1 cellular context compared by ENCODE assay signal in genomic region chr6:43276180-43277082, GRCh38.
TF ChIP-seq lines count a peak whose summit lies in the region.

No MANE protein-coding gene starts in this region.

TF ChIP-seq in GM12878, 131 proteins besides CTCF, POLR2A, EP300 and RAD21 (continues in another document):
- no peak for TF ChIP-seq PAX8 (IDR thresholded peaks at IDR 0.05)
- TF ChIP-seq LARP7 (IDR thresholded peaks at IDR 0.05), result no peak
- no peak for TF ChIP-seq CHD1 (IDR thresholded peaks at IDR 0.05; ENCODE audit: low read depth, low read length)
- TF ChIP-seq RUNX3 (IDR thresholded peaks at IDR 0.05; ENCODE audit: low read length), result peak; percentile 80
- no peak for TF ChIP-seq POLR2AphosphoS5 (IDR thresholded peaks at IDR 0.05; ENCODE audit: low read length)
- no peak for TF ChIP-seq RAD51 (IDR thresholded peaks at IDR 0.05)
- TF ChIP-seq BHLHE40 (IDR thresholded peaks at IDR 0.05; ENCODE audit: borderline replicate concordance in 1 of 2, low read depth in 2 of 2, low read length in 1 of 2), result peak; percentile 29 to 66; a peak in 3 of 4 replicates
- 0 out of 2 replicates have a peak, but pooled peaks have one; percentile 5 for TF ChIP-seq SMC3 (IDR thresholded peaks at IDR 0.05; ENCODE audit: borderline replicate concordance, low read length)
- 0 out of 2 replicates have a peak, but pooled peaks have one; percentile 54 for TF ChIP-seq PAX5 (IDR thresholded peaks at IDR 0.05; ENCODE audit: borderline replicate concordance, low read depth, low read length)
- no peak for TF ChIP-seq SREBF1 (IDR thresholded peaks at IDR 0.05; ENCODE audit: low read length)
- no peak for TF ChIP-seq MYC (IDR thresholded peaks at IDR 0.05; ENCODE audit: insufficient read depth, insufficient read length, insufficient replicate concordance, low read length, severe bottlenecking)
- peak; percentile 51; the same call in 1 of the 2 replicates for TF ChIP-seq ZNF384 (IDR thresholded peaks at IDR 0.05; ENCODE audit: borderline replicate concordance, low read depth, low read length)
- TF ChIP-seq CUX1 (IDR thresholded peaks at IDR 0.05; ENCODE audit: insufficient replicate concordance, low read depth, low read length), result no peak
- no peak for TF ChIP-seq WRNIP1 (IDR thresholded peaks at IDR 0.05; ENCODE audit: borderline replicate concordance, low read depth, low read length)
- peak; percentile 56 for TF ChIP-seq IKZF1 (conservative IDR thresholded peaks at IDR 0.05)
- TF ChIP-seq SPI1 (IDR thresholded peaks at IDR 0.05; ENCODE audit: borderline replicate concordance, insufficient read depth, low read depth, low read length), result no peak
- 0 out of 2 replicates have a peak, but pooled peaks have one; percentile 32 for TF ChIP-seq DPF2 (IDR thresholded peaks at IDR 0.05)
- TF ChIP-seq ASH2L (IDR thresholded peaks at IDR 0.05; ENCODE audit: borderline replicate concordance, low read depth), result no peak
- no peak for TF ChIP-seq CREB1 (IDR thresholded peaks at IDR 0.05; ENCODE audit: low read depth)
- TF ChIP-seq IKZF2 (IDR thresholded peaks at IDR 0.05), result peak; percentile 18 to 38; a peak in 1 of 4 replicates
- TF ChIP-seq ZNF592 (IDR thresholded peaks at IDR 0.05), result no peak
- no peak for TF ChIP-seq ZBED1 (IDR thresholded peaks at IDR 0.05; ENCODE audit: borderline replicate concordance)
- TF ChIP-seq KDM1A (IDR thresholded peaks at IDR 0.05; ENCODE audit: borderline replicate concordance), result no peak
- TF ChIP-seq EED (IDR thresholded peaks at IDR 0.05; ENCODE audit: low read depth), result 0 out of 2 replicates have a peak, but pooled peaks have one; percentile 23
- TF ChIP-seq YBX1 (IDR thresholded peaks at IDR 0.05), result no peak
- peak; percentile 95 for TF ChIP-seq GATAD2B (conservative IDR thresholded peaks at IDR 0.05; ENCODE audit: low read depth)
- TF ChIP-seq RCOR1 (conservative IDR thresholded peaks at IDR 0.05; ENCODE audit: low read depth, low read length), result no peak
- no peak for TF ChIP-seq ZSCAN29 (IDR thresholded peaks at IDR 0.05)
- no peak for TF ChIP-seq SMAD5 (IDR thresholded peaks at IDR 0.05; ENCODE audit: low read depth)
- TF ChIP-seq BMI1 (IDR thresholded peaks at IDR 0.05; ENCODE audit: borderline replicate concordance), result no peak
- no peak for TF ChIP-seq RELB (IDR thresholded peaks at IDR 0.05; ENCODE audit: low read depth)
- no peak for TF ChIP-seq SP1 (IDR thresholded peaks at IDR 0.05; ENCODE audit: low read depth, low read length)
- 0 out of 2 replicates have a peak, but pooled peaks have one; percentile 30 for TF ChIP-seq NBN (IDR thresholded peaks at IDR 0.05)
- peak; percentile 48; the same call in 1 of the 2 replicates for TF ChIP-seq ZNF687 (IDR thresholded peaks at IDR 0.05)
- no peak for TF ChIP-seq TCF7 (IDR thresholded peaks at IDR 0.05; ENCODE audit: borderline replicate concordance)
- TF ChIP-seq TAF1 (IDR thresholded peaks at IDR 0.05; ENCODE audit: borderline replicate concordance, low read depth, low read length), result no peak
- TF ChIP-seq BACH1 (IDR thresholded peaks at IDR 0.05; ENCODE audit: borderline replicate concordance), result peak; percentile 84; the same call in 1 of the 2 replicates
- TF ChIP-seq CHD2 (IDR thresholded peaks at IDR 0.05; ENCODE audit: borderline replicate concordance, low read depth, low read length), result 0 out of 2 replicates have a peak, but pooled peaks have one; percentile 54
- TF ChIP-seq TCF3 (IDR thresholded peaks at IDR 0.05; ENCODE audit: borderline replicate concordance, insufficient read depth, low read depth, low read length), result no peak
- TF ChIP-seq CBX5 (IDR thresholded peaks at IDR 0.05; ENCODE audit: low read depth), result no peak
- TF ChIP-seq MYB (IDR thresholded peaks at IDR 0.05; ENCODE audit: borderline replicate concordance, low read depth, low read length), result no peak
- no peak for TF ChIP-seq NFXL1 (IDR thresholded peaks at IDR 0.05; ENCODE audit: borderline replicate concordance)
- TF ChIP-seq IRF5 (IDR thresholded peaks at IDR 0.05; ENCODE audit: borderline replicate concordance), result peak; percentile 42; the same call in 1 of the 2 replicates
- TF ChIP-seq BCL3 (IDR thresholded peaks at IDR 0.05; ENCODE audit: borderline replicate concordance, insufficient read depth, low read depth, low read length, poor library complexity, severe bottlenecking), result no peak
- TF ChIP-seq POU2F2 (IDR thresholded peaks at IDR 0.05; ENCODE audit: borderline replicate concordance, low read depth, low read length), result 0 out of 3 replicates have a peak, but pooled peaks have one; percentile 36
